11 cellular contexts compared by ENCODE assay signal in genomic region chr5:54611290-54611951, GRCh38.
DNase-seq lines count a peak whose midpoint lies in the region; ATAC-seq and TF ChIP-seq lines count a peak whose summit lies in the region.
"Had no signal": no experiment of that assay in that cellular context is flagged by ENCODE, and none has a peak within 500 bp of the region (broad histone marks: within the 10 kb centered on the region; RNA-seq: fewer than 3 reads in every experiment).

No MANE protein-coding gene starts in this region.

- peak overlapping the region in 5 of 7 donors; percentile 65 to 83 (median 69) for H3K27ac Mint-ChIP-seq in CD4-positive, alpha-beta memory T cell
- peak overlapping the region; percentile 34 for H3K27ac Mint-ChIP-seq in nephron progenitor cell

- CTCF ChIA-PET in CD4-positive, alpha-beta memory T cell (lab: Charles Lee; ENCODE audit: partially characterized antibody): interaction anchor here (0.7 to 3.2 kb wide), 7 partner anchors 11 to 233 kb away, joined by 3 to 12 read pairs (median 3); partner anchors contain the start of gene SNX18

- H3K27me3 Mint-ChIP-seq in CD4-positive, alpha-beta memory T cell: no peaks in the 10 kb centered on the region
- H3K27me3 Mint-ChIP-seq in nephron progenitor cell (ENCODE audit: low read depth, poor library complexity): peaks cover 14% of the 10 kb centered on the region

- H3K27me3 ChIP-seq in CD4-positive, alpha-beta memory T cell (ENCODE audit: insufficient read depth, low read length): no peaks in the 10 kb centered on the region
- H3K27me3 ChIP-seq in brain microvascular endothelial cell (replicated peaks): no peaks in the 10 kb centered on the region
- H3K27me3 ChIP-seq: MG63 had no signal

- peak overlapping the region in 7 of 8 donors; percentile 54 to 86 (median 78) for H3K4me3 Mint-ChIP-seq in CD4-positive, alpha-beta memory T cell
- no peak overlapping the region for H3K4me3 Mint-ChIP-seq in nephron progenitor cell

- no peaks in the 10 kb centered on the region for H3K36me3 Mint-ChIP-seq in CD4-positive, alpha-beta memory T cell
- H3K36me3 Mint-ChIP-seq in nephron progenitor cell (ENCODE audit: low read depth): peaks cover 7% of the 10 kb centered on the region

- in situ Hi-C loops in brain microvascular endothelial cell (cut with HindIII; ENCODE audit: low pct_ligation_motif_present, low sequenced_read_pairs): no loop called here

- H3K36me3 ChIP-seq in CD4-positive, alpha-beta memory T cell (ENCODE audit: insufficient read depth, low read length): no peaks in the 10 kb centered on the region
- no peaks in the 10 kb centered on the region for H3K36me3 ChIP-seq in brain microvascular endothelial cell (replicated peaks)
- H3K36me3 ChIP-seq: MG63 had no signal

- TF ChIP-seq CTCF in brain microvascular endothelial cell (IDR thresholded peaks at IDR 0.05; ENCODE audit: low read depth, low read length, missing control alignments): no peak
- TF ChIP-seq CTCF in nephron progenitor cell (IDR thresholded peaks at IDR 0.05): no peak

- peaks cover 22% of the 10 kb centered on the region for H3K4me1 ChIP-seq in CD4-positive, alpha-beta memory T cell (ENCODE audit: insufficient read depth, low read length)

- POLR2A ChIA-PET in CD4-positive, alpha-beta memory T cell (lab: Charles Lee; ENCODE audit: partially characterized antibody): interaction anchor here (0.9 to 4.5 kb wide), 17 partner anchors 12 to 485 kb away, joined by 3 to 61 read pairs (median 6); partner anchors contain the start of gene SNX18

- DNase-seq in CD4-positive, alpha-beta memory T cell: no peak
- peak; percentile 30 for DNase-seq in HT1080 (ENCODE audit: low read depth)
- peak; percentile 15 for DNase-seq in brain microvascular endothelial cell
- no peak for DNase-seq in nephron progenitor cell
- DNase-seq in NCI-H2227 (lab: John Stamatoyannopoulos, UW; ENCODE audit: unreplicated experiment): no peak
- DNase-seq in DMS79 treated with DMSO at 0.1 percent for 48 hours (lab: John Stamatoyannopoulos, UW): no peak
- no peak for DNase-seq in superior temporal gyrus (ENCODE audit: extremely low spot score)
- DNase-seq: cortex of kidney, kidney, MG63 had no signal

- H3K4me3 ChIP-seq in CD4-positive, alpha-beta memory T cell (ENCODE audit: low read length in 2 of 2): no peak overlapping the region
- H3K4me3 ChIP-seq in brain microvascular endothelial cell (ENCODE audit: low read depth, low read length): no peak overlapping the region
- H3K4me3 ChIP-seq: MG63 had no signal

- peaks cover 23 to 25% (median 25%) of the 10 kb centered on the region in 4 donors for H3K4me1 Mint-ChIP-seq in CD4-positive, alpha-beta memory T cell
- H3K4me1 Mint-ChIP-seq in nephron progenitor cell: peaks cover 35% of the 10 kb centered on the region

- H3K9me3 ChIP-seq in CD4-positive, alpha-beta memory T cell (ENCODE audit: control insufficient read depth in 1 of 2, low read length in 2 of 2): no peaks in the 10 kb centered on the region
- H3K9me3 ChIP-seq: MG63 had no signal

- ATAC-seq in HG03378 (IDR thresholded peaks at IDR 0.05; ENCODE audit: unreplicated experiment): no peak

- H3K9me3 Mint-ChIP-seq in CD4-positive, alpha-beta memory T cell: peaks cover 0 to 9% (median 5%) of the 10 kb centered on the region in 8 donors
- H3K9me3 Mint-ChIP-seq in nephron progenitor cell: peaks cover 8% of the 10 kb centered on the region

- intact Hi-C loops in CD4-positive, alpha-beta memory T cell (cut with micrococcal nuclease): loop anchor here (2.0 kb wide), 3 partner anchors 27 to 133 kb away; no protein-coding TSS in a partner anchor

- H3K27ac ChIP-seq in CD4-positive, alpha-beta memory T cell (ENCODE audit: low read depth, low read length): no peak overlapping the region
- no peak overlapping the region for H3K27ac ChIP-seq in brain microvascular endothelial cell

Comparison
In these comparisons a context has a peak if more than half of its experiments do, and no peak if none do; other contexts are left out.
1. DNase-seq: peak in HT1080 (single experiment) and brain microvascular endothelial cell (single experiment); none in CD4-positive, alpha-beta memory T cell (0 of 5), nephron progenitor cell (single experiment), NCI-H2227 (single experiment), DMS79 treated with DMSO at 0.1 percent for 48 hours (single experiment) and superior temporal gyrus (single experiment).